ENCODE assay signal across 9 cellular contexts in genomic region chr5:140345919-140346347, GRCh38. TPM values are rescaled to one million over a fixed set of nuclear protein-coding genes. Genes with fewer than 3 reads are reported as not detected.
DNase-seq lines count a peak whose midpoint lies in the region; ATAC-seq and TF ChIP-seq lines count a peak whose summit lies in the region.
"Had no signal": no experiment of that assay in that cellular context is flagged by ENCODE, and none has a peak within 500 bp of the region (broad histone marks: within the 10 kb centered on the region; RNA-seq: fewer than 3 reads in every experiment).

No MANE protein-coding gene starts in this region.

- peak overlapping the region; percentile 84 for H3K9ac ChIP-seq in OCI-LY1 (ENCODE audit: low read length)

- peak overlapping the region; percentile 78 for H3K4me3 ChIP-seq in OCI-LY1 (ENCODE audit: low read depth, low read length, poor library complexity, severe bottlenecking)

- H3K9me3 Mint-ChIP-seq in chondrocyte (ENCODE audit: low read depth), result no peaks in the 10 kb centered on the region
- H3K9me3 Mint-ChIP-seq in stimulated activated memory B cell treated with anti-CD40 and anti-IgM and Interleukin-4, amounts not matched to agents 10 μg/mL and 1 μg/mL and 100 μg/mL, for 72 hours, result no peaks in the 10 kb centered on the region

- H2AFZ ChIP-seq in OCI-LY1 (ENCODE audit: low read length), result no peak overlapping the region

- H3K4me1 ChIP-seq in OCI-LY1 (ENCODE audit: insufficient read depth, low read length, severe bottlenecking), result peaks cover 67% of the 10 kb centered on the region

- H3K79me2 ChIP-seq in OCI-LY1 (ENCODE audit: insufficient read depth, low read length), result peaks cover 16% of the 10 kb centered on the region; the same call in 1 of the 2 replicates

- H3K36me3 ChIP-seq in OCI-LY1 (ENCODE audit: insufficient read depth, low read length), result peaks cover 30% of the 10 kb centered on the region; the same call in 1 of the 2 replicates

- ATAC-seq in HG02588 (IDR thresholded peaks at IDR 0.05; ENCODE audit: unreplicated experiment) (peak; percentile 7), GM21367 (IDR thresholded peaks at IDR 0.05; ENCODE audit: unreplicated experiment) (no peak)
- peak; percentile 18 for ATAC-seq in stimulated activated memory B cell treated with anti-CD40 and anti-IgM and Interleukin-4, amounts not matched to agents 10 μg/mL and 1 μg/mL and 100 μg/mL, for 72 hours

- H3K9me3 ChIP-seq in OCI-LY1 (ENCODE audit: low read length), result no peaks in the 10 kb centered on the region

- H3K27ac Mint-ChIP-seq in chondrocyte (ENCODE audit: unreplicated experiment), result peak overlapping the region; percentile 54
- peak overlapping the region; percentile 75 for H3K27ac Mint-ChIP-seq in stimulated activated memory B cell treated with anti-CD40 and anti-IgM and Interleukin-4, amounts not matched to agents 10 μg/mL and 1 μg/mL and 100 μg/mL, for 72 hours

- TF ChIP-seq CTCF in OCI-LY1 (IDR thresholded peaks at IDR 0.05; ENCODE audit: low read length) (peak; percentile 45), chondrocyte (IDR thresholded peaks at IDR 0.05) (peak; percentile 71)

- H3F3A ChIP-seq in OCI-LY1 (ENCODE audit: insufficient read depth, low read length), result no peaks in the 10 kb centered on the region

- H3K27me3 Mint-ChIP-seq in chondrocyte (ENCODE audit: low read depth), result peaks cover 3% of the 10 kb centered on the region
- no peaks in the 10 kb centered on the region for H3K27me3 Mint-ChIP-seq in stimulated activated memory B cell treated with anti-CD40 and anti-IgM and Interleukin-4, amounts not matched to agents 10 μg/mL and 1 μg/mL and 100 μg/mL, for 72 hours

- no peaks in the 10 kb centered on the region for H3K36me3 Mint-ChIP-seq in chondrocyte (ENCODE audit: low read depth)
- no peaks in the 10 kb centered on the region for H3K36me3 Mint-ChIP-seq in stimulated activated memory B cell treated with anti-CD40 and anti-IgM and Interleukin-4, amounts not matched to agents 10 μg/mL and 1 μg/mL and 100 μg/mL, for 72 hours

- H3K27ac ChIP-seq in OCI-LY1 (ENCODE audit: low read depth, low read length, poor library complexity, severe bottlenecking), result peak overlapping the region; percentile 44

- no peaks in the 10 kb centered on the region for H3K9me2 ChIP-seq in OCI-LY1 (ENCODE audit: low read depth, low read length)

- peak overlapping the region; percentile 84 for H3K4me2 ChIP-seq in OCI-LY1 (ENCODE audit: low read length)

- DNase-seq in NCI-H748 (lab: John Stamatoyannopoulos, UW; ENCODE audit: unreplicated experiment) (peak; percentile 66), NCI-H748 treated with DMSO at 0.1 percent for 48 hours (lab: John Stamatoyannopoulos, UW) (no peak), chondrocyte (ENCODE audit: low spot score) (peak; percentile 89), kidney tubule cell (ENCODE audit: low spot score) (peak; percentile 63)

- H3K4me1 Mint-ChIP-seq in chondrocyte (ENCODE audit: low read depth), result peaks cover 22% of the 10 kb centered on the region
- peaks cover 78% of the 10 kb centered on the region for H3K4me1 Mint-ChIP-seq in stimulated activated memory B cell treated with anti-CD40 and anti-IgM and Interleukin-4, amounts not matched to agents 10 μg/mL and 1 μg/mL and 100 μg/mL, for 72 hours

- H3K4me3 Mint-ChIP-seq in chondrocyte (ENCODE audit: unreplicated experiment), result peak overlapping the region; percentile 82
- peak overlapping the region; percentile 77 for H3K4me3 Mint-ChIP-seq in stimulated activated memory B cell treated with anti-CD40 and anti-IgM and Interleukin-4, amounts not matched to agents 10 μg/mL and 1 μg/mL and 100 μg/mL, for 72 hours

- H4K20me1 ChIP-seq in OCI-LY1 (ENCODE audit: insufficient read depth, low read length), result no peaks in the 10 kb centered on the region

- H3K27me3 ChIP-seq in OCI-LY1 (ENCODE audit: insufficient read depth, low read length), result no peaks in the 10 kb centered on the region

RNA-seq across cellular contexts. Expression of gene HBEGF, which starts 0.5 kb away (rescaled TPM):
- 2.8 to 8.0 TPM (median 7.2 TPM) in 3 replicates for total RNA-seq in chondrocyte

RNA-seq across cellular contexts. Expression of gene SLC4A9, which starts 14.1 kb away (rescaled TPM):
- not detected in 3 replicates for total RNA-seq in chondrocyte
- total RNA-seq: pulmonary artery endothelial cell had no signal

RNA-seq across cellular contexts. Expression of gene PFDN1, which starts 43.0 kb away (rescaled TPM):
- total RNA-seq in chondrocyte, result 44.5 to 50.5 TPM (median 49.0 TPM) in 3 replicates

RNA-seq across cellular contexts. Expression of gene ANKHD1, which starts 55.7 kb away (rescaled TPM):
- total RNA-seq in chondrocyte, result 61.4 to 79.8 TPM (median 67.7 TPM) in 3 replicates
